8 cellular contexts compared by ENCODE assay signal in the genomic region with DNA sequence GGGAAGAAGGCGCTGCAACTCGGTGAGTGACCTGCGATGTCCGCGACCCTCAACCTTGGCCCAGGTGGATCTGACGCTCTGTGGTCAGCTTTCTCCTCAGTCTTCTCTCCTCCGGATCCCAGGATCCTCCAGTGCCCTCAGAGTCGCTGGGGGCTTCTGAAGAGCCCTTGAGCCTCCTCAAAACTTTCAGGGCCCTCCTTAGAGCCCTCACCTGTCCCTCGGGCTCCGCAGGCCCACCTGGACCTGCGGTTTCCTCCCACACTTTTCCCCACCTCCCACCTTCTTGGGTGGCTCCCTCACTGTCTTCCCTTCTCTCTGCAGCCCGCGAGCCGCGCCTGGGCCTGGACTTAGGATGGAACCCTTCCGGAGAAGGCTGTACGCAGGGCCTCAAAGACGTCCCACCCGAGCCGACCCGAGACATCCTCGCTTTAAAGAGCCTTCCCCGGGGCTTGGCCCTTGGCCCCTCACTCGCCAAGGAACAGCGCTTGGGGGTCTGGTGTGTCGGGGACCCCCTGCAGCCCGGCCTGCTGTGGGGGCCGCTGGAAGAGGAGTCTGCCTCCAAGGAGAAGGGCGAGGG. TPM values are rescaled to one million over a fixed set of nuclear protein-coding genes. Genes with fewer than 3 reads are reported as not detected.
DNase-seq lines count a peak whose midpoint lies in the region; ATAC-seq and TF ChIP-seq lines count a peak whose summit lies in the region.

No MANE protein-coding gene starts in this region.

- H3K27me3 ChIP-seq in right cardiac atrium (ENCODE audit: control insufficient read depth, insufficient read depth), result no peaks in the 10 kb centered on the region

- peak; percentile 60 for DNase-seq in activated CD8-positive, alpha-beta memory T cell treated with anti-CD3 and anti-CD28 coated beads for 24 hours
- DNase-seq in activated CD8-positive, alpha-beta memory T cell treated with anti-CD3 and anti-CD28 coated beads, Interleukin-2, amount 50 U/mL, for 48 hours, result no peak
- no peak for DNase-seq in right cardiac atrium
- DNase-seq in stimulated activated naive CD8-positive, alpha-beta T cell treated with anti-CD3 and anti-CD28 coated beads, Interleukin-15, Interleukin-2, amounts not matched to agents 100 U/mL and 50 U/mL, for 24 hours, result peak; percentile 27
- DNase-seq in NCI-H774 (lab: John Stamatoyannopoulos, UW), result no peak
- DNase-seq in NCI-H1092 (lab: John Stamatoyannopoulos, UW), result no peak

- H3K9me3 ChIP-seq in right cardiac atrium (ENCODE audit: control insufficient read depth, low read length), result no peaks in the 10 kb centered on the region

- WGBS in right cardiac atrium, result 1% methylated on average over 29 of the region's 29 CpGs

- H3K4me1 ChIP-seq in right cardiac atrium (ENCODE audit: control insufficient read depth, insufficient read depth, low read length), result peaks cover 16% of the 10 kb centered on the region

- TF ChIP-seq CTCF in VCaP (conservative IDR thresholded peaks at IDR 0.05), result no peak

- no peak for ATAC-seq in right cardiac atrium
- ATAC-seq in stimulated activated naive CD8-positive, alpha-beta T cell treated with anti-CD3 and anti-CD28 coated beads, Interleukin-15, Interleukin-2, amounts not matched to agents 100 U/mL and 50 U/mL, for 24 hours, result no peak
- ATAC-seq in GM18517 (IDR thresholded peaks at IDR 0.05; ENCODE audit: unreplicated experiment), result no peak

- peak overlapping the region; percentile 91 for H3K4me3 ChIP-seq in right cardiac atrium (ENCODE audit: low read length)

- intact Hi-C loops in right cardiac atrium (cut with DNase I), result no loop called here

- H3K27ac ChIP-seq in VCaP (peak overlapping the region; percentile 90), right cardiac atrium (ENCODE audit: low read length) (peak overlapping the region; percentile 92)

RNA-seq across cellular contexts. Expression of a gene that starts 0.3 kb away (rescaled TPM):
- total RNA-seq in right cardiac atrium, result 1 to 10 TPM; 5.8 to 8.8 (median 7.5) TPM
- polyA plus RNA-seq in right cardiac atrium, result 5.9 TPM

RNA-seq across cellular contexts. Expression of a gene that starts 0.7 kb away (rescaled TPM):
- 100 to 1,000 TPM; 101 to 112 (median 106) TPM for total RNA-seq in right cardiac atrium
- 53.4 TPM for polyA plus RNA-seq in right cardiac atrium

RNA-seq across cellular contexts. Expression of a gene that starts 17.8 kb away (rescaled TPM):
- under 1 TPM in 1 of 4 donors, not detected in 3; 0.19 TPM for total RNA-seq in right cardiac atrium
- polyA plus RNA-seq in right cardiac atrium, result not detected

Comparison
In these comparisons a context has a peak if more than half of its experiments do, and no peak if none do; other contexts are left out.
1. DNase-seq: peak in activated CD8-positive, alpha-beta memory T cell treated with anti-CD3 and anti-CD28 coated beads for 24 hours (single experiment) and stimulated activated naive CD8-positive, alpha-beta T cell treated with anti-CD3 and anti-CD28 coated beads, Interleukin-15, Interleukin-2, amounts not matched to agents 100 U/mL and 50 U/mL, for 24 hours (single experiment); none in activated CD8-positive, alpha-beta memory T cell treated with anti-CD3 and anti-CD28 coated beads, Interleukin-2, amount 50 U/mL, for 48 hours (single experiment), right cardiac atrium (0 of 3), NCI-H774 (single experiment) and NCI-H1092 (single experiment).